Comparison of ENCODE assay signal across 14 cellular contexts in genomic region chr15:80058044-80058443, GRCh38. TPM values are rescaled to one million over a fixed set of nuclear protein-coding genes. Genes with fewer than 3 reads are reported as not detected.
A peak's percentile ranks its signal among the peaks of the same experiment; 100 is the strongest.
DNase-seq lines count a peak whose midpoint lies in the region; ATAC-seq, FAIRE-seq and TF ChIP-seq lines count a peak whose summit lies in the region.
"Had no signal": no experiment of that assay in that cellular context is flagged by ENCODE, and none has a peak within 500 bp of the region (broad histone marks: within the 10 kb centered on the region; RNA-seq: fewer than 3 reads in every experiment).

No MANE protein-coding gene starts in this region.

- H3K79me1 ChIP-seq in H9 (ENCODE audit: insufficient read depth, low read depth, low read length, poor library complexity, severe bottlenecking): no peaks in the 10 kb centered on the region

- DNase-seq in CD8-positive, alpha-beta memory T cell: no peak
- DNase-seq in H9: no peak
- DNase-seq in memory B cell (ENCODE audit: low spot score in 2 of 2): no peak
- DNase-seq in hypothalamus (lab: John Stamatoyannopoulos, UW): no peak
- DNase-seq in putamen (ENCODE audit: low spot score): no peak
- DNase-seq in H54 (ENCODE audit: insufficient read length, low spot score): no peak
- DNase-seq: activated CD8-positive, alpha-beta memory T cell treated with anti-CD3 and anti-CD28 coated beads for 24 hours; C1 segment of cervical spinal cord; cerebellar nuclear complex; MG63; NCI-H2081 treated with DMSO at 0.1 percent for 48 hours; NCI-H748 treated with DMSO at 0.1 percent for 48 hours; transverse colon had no signal

- H3K4ac ChIP-seq in H9 (ENCODE audit: low read depth, low read length): no peak overlapping the region

- H4K20me1 ChIP-seq in H9 (ENCODE audit: control insufficient read depth, insufficient read depth, insufficient read length): no peaks in the 10 kb centered on the region

- no peak overlapping the region for H3K27ac ChIP-seq in CD8-positive, alpha-beta memory T cell (ENCODE audit: low read depth, low read length)
- no peak overlapping the region for H3K27ac ChIP-seq in H9 (ENCODE audit: insufficient read length, low read depth, low read length)

- no CpG with 5 or more reads among the region's 6 CpGs for WGBS in H9 (ENCODE audit: extremely low coverage, insufficient read length, low lambda C conversion rate)

- no peak overlapping the region for H3K9ac ChIP-seq in H9 (ENCODE audit: extremely low read depth, insufficient read length, low read length)

- peak overlapping the region; percentile 96 for H3K4me2 ChIP-seq in H9 (ENCODE audit: insufficient read depth, insufficient read length, low read length)

- CTCF ChIA-PET in CD8-positive, alpha-beta memory T cell (lab: Charles Lee): no interaction called here

- H3K23me2 ChIP-seq in H9 (ENCODE audit: insufficient read length, low read depth, low read length, poor library complexity, severe bottlenecking): peaks cover 7% of the 10 kb centered on the region

- H3K79me2 ChIP-seq in H9 (ENCODE audit: insufficient read depth, low read length): peaks cover 15% of the 10 kb centered on the region; the same call in 1 of the 2 replicates

- H2AFZ ChIP-seq in H9 (ENCODE audit: low read length): no peak overlapping the region

- H2BK20ac ChIP-seq in H9 (ENCODE audit: low read depth, low read length, poor library complexity, severe bottlenecking): no peak overlapping the region

- no peak overlapping the region for H2BK120ac ChIP-seq in H9 (ENCODE audit: low read depth, low read length, poor library complexity, severe bottlenecking)

- TF ChIP-seq POLR2A in H54 (IDR thresholded peaks at IDR 0.05; ENCODE audit: low read depth, low read length): no peak

- no peak overlapping the region for H4K8ac ChIP-seq in H9 (replicated peaks; ENCODE audit: insufficient read length, low read depth, low read length)

- no peaks in the 10 kb centered on the region for H3K9me3 ChIP-seq in CD8-positive, alpha-beta memory T cell (ENCODE audit: low read length)
- H3K9me3 ChIP-seq in H9 (ENCODE audit: control insufficient read depth, low read depth, low read length): no peaks in the 10 kb centered on the region
- H3K9me3 ChIP-seq: MG63, transverse colon had no signal

- no peaks in the 10 kb centered on the region for H3K9me3 Mint-ChIP-seq in CD8-positive, alpha-beta memory T cell
- no peaks in the 10 kb centered on the region; a peak in 1 of 5 replicates for H3K9me3 Mint-ChIP-seq in H9
- no peaks in the 10 kb centered on the region for H3K9me3 Mint-ChIP-seq in activated T-helper 17 cell treated with anti-CD3 and anti-CD28 coated beads, Interleukin-2, amount 50 U/mL, for 72 hours
- H3K9me3 Mint-ChIP-seq in memory B cell: no peaks in the 10 kb centered on the region

- H2BK5ac ChIP-seq in H9 (ENCODE audit: insufficient read length, low read length): no peak overlapping the region

- no peak overlapping the region for H2BK15ac ChIP-seq in H9 (ENCODE audit: low read depth, low read length)

- H3K23ac ChIP-seq in H9 (ENCODE audit: insufficient read length, low read depth, low read length): no peak overlapping the region

- H3K27me3 ChIP-seq in CD8-positive, alpha-beta memory T cell (ENCODE audit: insufficient read depth, low read length, poor library complexity, severe bottlenecking): no peaks in the 10 kb centered on the region
- no peaks in the 10 kb centered on the region for H3K27me3 ChIP-seq in H9 (ENCODE audit: insufficient read depth, low read length)
- H3K27me3 ChIP-seq: MG63, transverse colon had no signal

- peak overlapping the region in 1 of 8 donors; percentile 78 for H3K27ac Mint-ChIP-seq in CD8-positive, alpha-beta memory T cell
- H3K27ac Mint-ChIP-seq in H9 (peak overlapping the region in 1 of 3 experiments; percentile 79; a peak in 1 of 7 replicates), memory B cell (peak overlapping the region; percentile 35)
- no peak overlapping the region for H3K27ac Mint-ChIP-seq in activated T-helper 17 cell treated with anti-CD3 and anti-CD28 coated beads, Interleukin-2, amount 50 U/mL, for 72 hours

- H4K5ac ChIP-seq in H9 (ENCODE audit: insufficient read length, low read depth, low read length): no peak overlapping the region

- no peak overlapping the region for H3K18ac ChIP-seq in H9 (ENCODE audit: insufficient read length, low read depth, low read length)

- no peak overlapping the region for H2BK12ac ChIP-seq in H9 (ENCODE audit: insufficient read length, low read depth, low read length)

- H3K36me3 Mint-ChIP-seq in CD8-positive, alpha-beta memory T cell: peaks cover 0 to 6% (median 0%) of the 10 kb centered on the region in 3 donors
- no peaks in the 10 kb centered on the region for H3K36me3 Mint-ChIP-seq in H9 (ENCODE audit: insufficient read depth in 1 of 3, low read depth in 3 of 3)
- H3K36me3 Mint-ChIP-seq in activated T-helper 17 cell treated with anti-CD3 and anti-CD28 coated beads, Interleukin-2, amount 50 U/mL, for 72 hours (ENCODE audit: low read depth): peaks cover 5% of the 10 kb centered on the region
- no peaks in the 10 kb centered on the region for H3K36me3 Mint-ChIP-seq in memory B cell

- no peak overlapping the region for H3T11ph ChIP-seq in H9 (ENCODE audit: low read length)

- no peak overlapping the region for H3K56ac ChIP-seq in H9 (ENCODE audit: insufficient read length, low read depth, low read length)

- no peak overlapping the region for H3K4me3 ChIP-seq in CD8-positive, alpha-beta memory T cell (ENCODE audit: low read length)
- H3K4me3 ChIP-seq: MG63 had no signal

- H4K91ac ChIP-seq in H9 (ENCODE audit: insufficient read length, low read depth, low read length): no peak overlapping the region

- H3K4me1 ChIP-seq in CD8-positive, alpha-beta memory T cell (ENCODE audit: insufficient read depth, low read length): peaks cover 20% of the 10 kb centered on the region
- H3K4me1 ChIP-seq in H9 (ENCODE audit: insufficient read depth, low read length): no peaks in the 10 kb centered on the region

- no peak overlapping the region for H3K14ac ChIP-seq in H9 (ENCODE audit: insufficient read depth, low read length)

- FAIRE-seq in H54 (lab: Jason Lieb, UNC): no peak

- no peak overlapping the region for H2AK5ac ChIP-seq in H9 (ENCODE audit: insufficient read length, low read length)

- peak overlapping the region; percentile 37 to 97 (median 68) for H3K4me3 Mint-ChIP-seq in CD8-positive, alpha-beta memory T cell
- peak overlapping the region; percentile 67 to 77 for H3K4me3 Mint-ChIP-seq in H9
- peak overlapping the region; percentile 87 for H3K4me3 Mint-ChIP-seq in activated T-helper 17 cell treated with anti-CD3 and anti-CD28 coated beads, Interleukin-2, amount 50 U/mL, for 72 hours
- peak overlapping the region; percentile 75 for H3K4me3 Mint-ChIP-seq in memory B cell

- no peak for ATAC-seq in activated T-helper 17 cell treated with anti-CD3 and anti-CD28 coated beads, Interleukin-2, amount 50 U/mL, for 72 hours (replicated peaks)
- no peak for ATAC-seq in memory B cell (ENCODE audit: low read depth)

- no peaks in the 10 kb centered on the region for H3K36me3 ChIP-seq in CD8-positive, alpha-beta memory T cell (ENCODE audit: insufficient read depth, low read length)
- H3K36me3 ChIP-seq: MG63, transverse colon had no signal

- POLR2A ChIA-PET in CD8-positive, alpha-beta memory T cell (lab: Charles Lee): no interaction called here

- peaks cover 25 to 39% (median 28%) of the 10 kb centered on the region in 3 donors for H3K4me1 Mint-ChIP-seq in CD8-positive, alpha-beta memory T cell
- peaks cover 34 to 37% of the 10 kb centered on the region in 2 experiments for H3K4me1 Mint-ChIP-seq in H9
- peaks cover 16% of the 10 kb centered on the region for H3K4me1 Mint-ChIP-seq in activated T-helper 17 cell treated with anti-CD3 and anti-CD28 coated beads, Interleukin-2, amount 50 U/mL, for 72 hours
- H3K4me1 Mint-ChIP-seq in memory B cell: peaks cover 26% of the 10 kb centered on the region

- H3K27me3 Mint-ChIP-seq in CD8-positive, alpha-beta memory T cell: no peaks in the 10 kb centered on the region
- H3K27me3 Mint-ChIP-seq in H9 (ENCODE audit: low read depth) (peaks cover 3% of the 10 kb centered on the region; the same call in 1 of the 2 replicates), memory B cell (no peaks in the 10 kb centered on the region)
- no peaks in the 10 kb centered on the region for H3K27me3 Mint-ChIP-seq in activated T-helper 17 cell treated with anti-CD3 and anti-CD28 coated beads, Interleukin-2, amount 50 U/mL, for 72 hours

- TF ChIP-seq CTCF in H9 (conservative IDR thresholded peaks at IDR 0.05): no peak

RNA-seq across cellular contexts. Expression of gene ZFAND6, which starts 1.4 kb away (rescaled TPM):
- total RNA-seq in CD8-positive, alpha-beta memory T cell: 10 to 100 TPM; 27.5 to 28.6 TPM
- polyA plus RNA-seq in CD8-positive, alpha-beta memory T cell: 111 TPM
- 89.7 and 91.3 TPM in 2 replicates for total RNA-seq in H9 (2021)
- 10 to 100 TPM; 26.2 to 35.2 TPM for total RNA-seq in activated T-helper 17 cell treated with anti-CD3 and anti-CD28 coated beads, Interleukin-2, amount 50 U/mL, for 72 hours
